Comparison of ENCODE assay signal across 6 cellular contexts in genomic region chr1:1318131-1318652, GRCh38. TPM values are rescaled to one million over a fixed set of nuclear protein-coding genes. Genes with fewer than 3 reads are reported as not detected.
A peak's percentile ranks its signal among the peaks of the same experiment; 100 is the strongest.
DNase-seq lines count a peak whose midpoint lies in the region; ATAC-seq and TF ChIP-seq lines count a peak whose summit lies in the region.

No MANE protein-coding gene starts in this region.

- in situ Hi-C loops in astrocyte of the spinal cord (cut with HindIII; ENCODE audit: low sequenced_read_pairs): no loop called here

- no peak for ATAC-seq in GM21576 (IDR thresholded peaks at IDR 0.05; ENCODE audit: unreplicated experiment)
- no peak for ATAC-seq in HG03025 (IDR thresholded peaks at IDR 0.05; ENCODE audit: low FRiP score, unreplicated experiment)

- TF ChIP-seq CTCF in astrocyte of the spinal cord (IDR thresholded peaks at IDR 0.05; ENCODE audit: low read depth, low read length): no peak

- DNase-seq in HS-27A (ENCODE audit: low read depth) (peak; percentile 67), astrocyte of the spinal cord (ENCODE audit: low read depth, low spot score) (peak; percentile 95), occipital lobe (lab: John Stamatoyannopoulos, UW) (peak; percentile 59), T-helper 2 cell (no peak)

- H3K4me3 ChIP-seq in astrocyte of the spinal cord (ENCODE audit: low read depth, low read length): no peak overlapping the region

RNA-seq across cellular contexts. Expression of gene INTS11, which starts 6.3 kb away (rescaled TPM):
- total RNA-seq in occipital lobe: 28.2 TPM

RNA-seq across cellular contexts. Expression of gene CPTP, which starts 6.4 kb away (rescaled TPM):
- total RNA-seq in occipital lobe: 12.3 TPM

RNA-seq across cellular contexts. Expression of gene PUSL1, which starts 9.8 kb away (rescaled TPM):
- 8.0 TPM for total RNA-seq in occipital lobe

RNA-seq across cellular contexts. Expression of gene ACAP3, which starts 10.5 kb away (rescaled TPM):
- total RNA-seq in occipital lobe: 51.3 TPM

RNA-seq across cellular contexts. Expression of gene TAS1R3, which starts 12.9 kb away (rescaled TPM):
- total RNA-seq in occipital lobe: 0.31 TPM

Comparison
In these comparisons a context has a peak if more than half of its experiments do, and no peak if none do; other contexts are left out.
1. DNase-seq: peak in HS-27A (single experiment), astrocyte of the spinal cord (single experiment) and occipital lobe (single experiment); none in T-helper 2 cell (0 of 5).